In the genomic region with DNA sequence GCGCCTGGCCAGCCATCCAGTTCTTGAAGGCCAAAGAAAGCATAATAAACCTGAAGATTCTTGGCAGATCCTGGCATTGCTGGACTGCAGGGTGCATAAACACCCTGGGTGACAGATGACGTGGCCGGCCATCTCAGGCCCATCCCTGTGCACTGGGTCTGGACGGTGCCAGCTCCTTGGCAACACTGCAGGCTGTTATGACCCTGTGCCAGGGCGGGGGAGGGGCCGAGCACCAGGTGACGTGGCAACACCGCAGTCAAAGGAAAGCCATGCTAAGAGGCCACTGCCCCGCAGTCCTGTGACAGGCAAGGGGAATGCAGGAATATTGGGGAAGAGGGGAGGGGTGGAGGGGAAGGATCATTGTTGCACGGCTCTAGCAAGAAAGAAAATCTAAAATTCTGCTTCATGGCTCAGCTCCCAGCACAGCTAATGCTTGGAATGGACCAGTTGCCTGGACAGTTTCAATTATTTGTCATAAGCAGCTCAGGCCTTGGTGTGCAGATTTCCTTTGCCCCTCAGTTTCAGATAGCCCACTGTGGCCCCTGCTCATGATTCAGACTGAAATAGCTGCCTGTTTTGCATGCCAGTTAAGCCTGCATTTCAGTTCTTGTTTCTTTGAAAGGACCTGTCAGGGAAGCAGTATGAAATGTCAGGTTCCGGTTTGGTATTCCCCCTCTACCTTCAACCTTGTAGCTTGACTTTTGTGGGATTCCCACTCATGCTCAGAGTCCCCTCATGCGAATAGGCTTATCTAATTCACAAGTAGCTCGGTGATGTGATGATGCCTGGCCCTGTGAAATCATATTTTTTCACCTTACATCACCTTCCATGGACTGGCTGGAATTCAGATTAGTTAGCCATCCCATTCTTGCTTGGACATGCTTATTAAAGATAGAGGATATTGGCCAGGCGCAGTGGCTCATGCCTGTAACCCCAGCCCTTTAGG, we compare ENCODE assay signal across 8 cellular contexts. TPM values are rescaled to one million over a fixed set of nuclear protein-coding genes. Genes with fewer than 3 reads are reported as not detected.
DNase-seq lines count a peak whose midpoint lies in the region; ATAC-seq and TF ChIP-seq lines count a peak whose summit lies in the region.

No MANE protein-coding gene starts in this region.

- no peaks in the 10 kb centered on the region for H3K36me3 ChIP-seq in endodermal cell (ENCODE audit: control insufficient read depth, insufficient read depth, low read length)

- H3K27me3 Mint-ChIP-seq in endodermal cell (ENCODE audit: insufficient read depth): no peaks in the 10 kb centered on the region
- H3K27me3 Mint-ChIP-seq in nephron progenitor cell (ENCODE audit: low read depth, poor library complexity): peaks cover 7% of the 10 kb centered on the region

- peak; percentile 66 for DNase-seq in activated effector memory CD4-positive, alpha-beta T cell treated with anti-CD3 and anti-CD28 coated beads, Interleukin-2, amount 50 U/mL, for 16 hours
- DNase-seq in activated effector memory CD4-positive, alpha-beta T cell treated with Interleukin-2 at 50 U/mL for 16 hours: no peak
- DNase-seq in NCI-H460 (ENCODE audit: extremely low read depth, low read depth): peak; percentile 0
- DNase-seq in endodermal cell: peak; percentile 52
- peak; percentile 3 for DNase-seq in nephron progenitor cell
- no peak for DNase-seq in NCI-H2081 treated with DMSO at 0.1 percent for 48 hours (lab: John Stamatoyannopoulos, UW)
- DNase-seq in NCI-H2107 treated with DMSO at 0.1 percent for 48 hours (lab: John Stamatoyannopoulos, UW; ENCODE audit: unreplicated experiment): no peak

- H3K27ac ChIP-seq in endodermal cell (ENCODE audit: low read depth, low read length): no peak overlapping the region

- TF ChIP-seq CTCF in endodermal cell (conservative IDR thresholded peaks at IDR 0.05) (no peak), nephron progenitor cell (IDR thresholded peaks at IDR 0.05) (no peak)

- H3K9ac ChIP-seq in endodermal cell (ENCODE audit: extremely low read depth, low read length, poor library complexity, severe bottlenecking): no peak overlapping the region

- H3K4me3 ChIP-seq in endodermal cell (ENCODE audit: low read length): no peak overlapping the region

- no peaks in the 10 kb centered on the region for H3K27me3 ChIP-seq in endodermal cell (ENCODE audit: control insufficient read depth, insufficient read depth, low read length, poor library complexity, severe bottlenecking)

- H3K4me1 Mint-ChIP-seq in endodermal cell (no peaks in the 10 kb centered on the region), nephron progenitor cell (no peaks in the 10 kb centered on the region)

- H3K36me3 Mint-ChIP-seq in endodermal cell (ENCODE audit: low read depth): no peaks in the 10 kb centered on the region
- H3K36me3 Mint-ChIP-seq in nephron progenitor cell (ENCODE audit: low read depth): no peaks in the 10 kb centered on the region

- 85 to 87% methylated on average over 6 to 14 of the region's 14 CpGs for WGBS in endodermal cell (ENCODE audit: insufficient coverage in 1 of 2, insufficient read length in 1 of 2), 2 experiments

- no peak overlapping the region for H3K27ac Mint-ChIP-seq in endodermal cell
- no peak overlapping the region for H3K27ac Mint-ChIP-seq in nephron progenitor cell

- H3K9me3 ChIP-seq in endodermal cell (ENCODE audit: control insufficient read depth, low read length): no peaks in the 10 kb centered on the region

- peak; percentile 90 for ATAC-seq in HG02759 (IDR thresholded peaks at IDR 0.05; ENCODE audit: unreplicated experiment)

- H3K9me3 Mint-ChIP-seq in endodermal cell (no peaks in the 10 kb centered on the region), nephron progenitor cell (no peaks in the 10 kb centered on the region)

- no peak overlapping the region for H3K4me3 Mint-ChIP-seq in endodermal cell
- H3K4me3 Mint-ChIP-seq in nephron progenitor cell: no peak overlapping the region

- no peaks in the 10 kb centered on the region for H3K4me1 ChIP-seq in endodermal cell (ENCODE audit: control insufficient read depth, insufficient read depth, low read length)

RNA-seq across cellular contexts. Expression of a gene that starts 29.7 kb away (rescaled TPM):
- 47.6 and 52.0 TPM in 2 replicates for total RNA-seq in NCI-H460 (2014; rRNA removed; shearing (Covaris generic))
- polyA plus RNA-seq in NCI-H460 (2014; cell fraction: nucleus; rRNA removed): 11.8 and 12.1 TPM in 2 replicates
- total RNA-seq in endodermal cell: 100 to 1,000 TPM; 103 to 133 TPM
- 72.9 TPM for polyA plus RNA-seq in endodermal cell (2013, experiment 1 of 2)
- polyA plus RNA-seq in endodermal cell (2013, experiment 2 of 2): 74.8 TPM

Comparison
In these comparisons a context has a peak if more than half of its experiments do, and no peak if none do; other contexts are left out.
1. DNase-seq: peak in activated effector memory CD4-positive, alpha-beta T cell treated with anti-CD3 and anti-CD28 coated beads, Interleukin-2, amount 50 U/mL, for 16 hours (single experiment), NCI-H460 (single experiment), endodermal cell (single experiment) and nephron progenitor cell (single experiment); none in activated effector memory CD4-positive, alpha-beta T cell treated with Interleukin-2 at 50 U/mL for 16 hours (single experiment), NCI-H2081 treated with DMSO at 0.1 percent for 48 hours (single experiment) and NCI-H2107 treated with DMSO at 0.1 percent for 48 hours (single experiment).